Comparison of ENCODE assay signal across 24 cellular contexts in the genomic region with DNA sequence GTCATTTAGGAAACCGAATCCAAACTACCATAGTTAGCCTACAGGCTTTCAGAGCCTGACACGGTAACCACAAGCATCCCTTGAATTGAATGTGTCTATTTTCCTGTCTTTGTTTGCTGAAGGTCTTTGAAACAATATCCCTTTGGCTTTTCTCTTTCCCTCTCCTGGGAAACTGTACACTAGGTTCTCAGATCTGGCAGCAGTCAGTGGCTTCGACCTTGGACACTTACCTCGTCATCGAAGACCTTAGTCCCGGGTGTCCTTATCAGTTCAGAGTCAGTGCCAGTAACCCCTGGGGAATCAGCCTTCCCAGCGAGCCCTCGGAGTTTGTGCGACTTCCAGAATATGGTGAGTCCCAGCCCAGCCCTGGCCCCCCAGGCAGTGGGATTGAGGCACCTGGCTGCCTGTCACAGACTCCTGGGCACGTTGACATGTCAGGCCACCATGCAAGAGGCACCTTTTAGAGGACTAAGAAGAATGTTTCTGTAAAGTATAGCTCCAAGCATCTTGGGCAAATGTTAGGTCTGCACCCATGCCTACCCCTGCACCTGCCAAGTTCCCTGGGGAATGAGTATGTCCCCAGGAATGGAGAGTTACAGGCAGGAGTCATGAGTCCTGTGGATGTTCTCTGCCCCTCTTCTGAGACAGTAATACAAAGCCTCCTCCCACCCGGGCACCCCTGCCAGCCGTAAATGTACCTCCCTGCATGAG. TPM values are rescaled to one million over a fixed set of nuclear protein-coding genes. Genes with fewer than 3 reads are reported as not detected.
A peak's percentile ranks its signal among the peaks of the same experiment; 100 is the strongest.
DNase-seq lines count a peak whose midpoint lies in the region; ATAC-seq and TF ChIP-seq lines count a peak whose summit lies in the region.
"Had no signal": no experiment of that assay in that cellular context is flagged by ENCODE, and none has a peak within 500 bp of the region (broad histone marks: within the 10 kb centered on the region; RNA-seq: fewer than 3 reads in every experiment).

No MANE protein-coding gene starts in this region.

- no peak overlapping the region for H3K4me3 ChIP-seq in A673 (ENCODE audit: low read depth, low read length, poor library complexity, severe bottlenecking)
- H3K4me3 ChIP-seq in mesenchymal stem cell (ENCODE audit: insufficient read depth in 1 of 2, low read depth in 1 of 2, low read length in 2 of 2) = no peak overlapping the region
- H3K4me3 ChIP-seq: A549; BLaER1 treated with 17β-estradiol and CSF1 and Interleukin-3, amounts not matched to agents 10 nM and 100 nM; esophagus squamous epithelium; psoas muscle had no signal

- ATAC-seq in HG03439 (IDR thresholded peaks at IDR 0.05; ENCODE audit: unreplicated experiment) (no peak), GM21737 (IDR thresholded peaks at IDR 0.05; ENCODE audit: unreplicated experiment) (no peak)
- ATAC-seq: left colon had no signal

- POLR2A ChIA-PET in A673 (lab: Charles Lee; ENCODE audit: low non-redundant PET) = no interaction called here

- no TSS peak for BruUV-seq in A673 (replicated peaks; lab: Mats Ljungman, UMichigan)

- no peaks in the 10 kb centered on the region for H3K27me3 Mint-ChIP-seq in endothelial cell (ENCODE audit: unreplicated experiment)

- H3K9me3 Mint-ChIP-seq in endothelial cell (ENCODE audit: unreplicated experiment) = no peaks in the 10 kb centered on the region
- H3K9me3 Mint-ChIP-seq: activated naive CD4-positive, alpha-beta T cell treated with anti-CD3 and anti-CD28 coated beads for 36 hours; activated T-cell treated with anti-CD3 and anti-CD28 coated beads, Interleukin-2, amount 50 U/mL, for 24 hours; HFFc6 had no signal

- H3K4me1 Mint-ChIP-seq in endothelial cell (ENCODE audit: unreplicated experiment) = peaks cover 19% of the 10 kb centered on the region

- peak overlapping the region; percentile 95 for H3K27ac ChIP-seq in A673 (ENCODE audit: low read depth, low read length, poor library complexity, severe bottlenecking)
- H3K27ac ChIP-seq in mesenchymal stem cell (ENCODE audit: low read length, poor library complexity, severe bottlenecking) = no peak overlapping the region
- H3K27ac ChIP-seq: A549; BLaER1 treated with 17β-estradiol and CSF1 and Interleukin-3, amounts not matched to agents 10 nM and 100 nM; esophagus squamous epithelium; psoas muscle had no signal

- H2BK12ac ChIP-seq in mesenchymal stem cell (ENCODE audit: low read length in 2 of 2) = no peak overlapping the region

- no peak overlapping the region for H3K4me2 ChIP-seq in mesenchymal stem cell (ENCODE audit: low read length, poor library complexity, severe bottlenecking)
- H3K4me2 ChIP-seq: A549; BLaER1 treated with 17β-estradiol and CSF1 and Interleukin-3, amounts not matched to agents 10 nM and 100 nM had no signal

- peak overlapping the region; percentile 48 for H3K27ac Mint-ChIP-seq in endothelial cell (ENCODE audit: unreplicated experiment)
- H3K27ac Mint-ChIP-seq: activated naive CD4-positive, alpha-beta T cell treated with anti-CD3 and anti-CD28 coated beads for 36 hours; activated T-cell treated with anti-CD3 and anti-CD28 coated beads, Interleukin-2, amount 50 U/mL, for 24 hours; HFFc6 had no signal

- H3K4me1 ChIP-seq in A673 (ENCODE audit: insufficient read depth, low read length, poor library complexity, severe bottlenecking) = peaks cover 26% of the 10 kb centered on the region
- peaks cover 9% of the 10 kb centered on the region for H3K4me1 ChIP-seq in mesenchymal stem cell (ENCODE audit: control insufficient read depth, insufficient read depth, low read depth, low read length)
- H3K4me1 ChIP-seq: esophagus squamous epithelium, psoas muscle had no signal

- H2AFZ ChIP-seq in mesenchymal stem cell (ENCODE audit: low read depth, low read length) = no peak overlapping the region

- H2BK120ac ChIP-seq in mesenchymal stem cell (ENCODE audit: low read depth, low read length) = no peak overlapping the region

- no peak overlapping the region for H2BK15ac ChIP-seq in mesenchymal stem cell (ENCODE audit: low read depth, poor library complexity, severe bottlenecking)

- peaks cover 1% of the 10 kb centered on the region for H3K79me1 ChIP-seq in mesenchymal stem cell (replicated peaks; ENCODE audit: low read length, poor library complexity, severe bottlenecking)

- H3K4me3 Mint-ChIP-seq in endothelial cell (ENCODE audit: unreplicated experiment) = no peak overlapping the region
- H3K4me3 Mint-ChIP-seq: activated naive CD4-positive, alpha-beta T cell treated with anti-CD3 and anti-CD28 coated beads for 36 hours; activated T-cell treated with anti-CD3 and anti-CD28 coated beads, Interleukin-2, amount 50 U/mL, for 24 hours; HFFc6 had no signal

- H3K23ac ChIP-seq in mesenchymal stem cell (ENCODE audit: low read length in 2 of 2) = no peak overlapping the region

- no peak overlapping the region for H3K9ac ChIP-seq in mesenchymal stem cell (ENCODE audit: low read length)
- H3K9ac ChIP-seq: BLaER1 treated with 17β-estradiol and CSF1 and Interleukin-3, amounts not matched to agents 10 nM and 100 nM had no signal

- H2AK5ac ChIP-seq in mesenchymal stem cell (ENCODE audit: low read length, severe bottlenecking) = peak overlapping the region; percentile 6

- no peak overlapping the region for H2BK5ac ChIP-seq in mesenchymal stem cell (ENCODE audit: low read depth, low read length, poor library complexity, severe bottlenecking)

- H3K36me3 Mint-ChIP-seq in endothelial cell (ENCODE audit: low read depth, unreplicated experiment) = peaks cover 11% of the 10 kb centered on the region

- intact Hi-C loops in A673 (cut with micrococcal nuclease; ENCODE audit: unreplicated experiment) = no loop called here

- H4K8ac ChIP-seq in mesenchymal stem cell (ENCODE audit: low read length) = no peak overlapping the region

- H4K91ac ChIP-seq in mesenchymal stem cell (ENCODE audit: low read length) = no peak overlapping the region

- H3K27me3 ChIP-seq in A673 (replicated peaks; ENCODE audit: insufficient read depth, low read depth, low read length, poor library complexity) (no peaks in the 10 kb centered on the region), mesenchymal stem cell (ENCODE audit: control insufficient read depth in 1 of 2, insufficient read depth in 1 of 2, low read length in 2 of 2) (no peaks in the 10 kb centered on the region)
- H3K27me3 ChIP-seq: BLaER1 treated with 17β-estradiol and CSF1 and Interleukin-3, amounts not matched to agents 10 nM and 100 nM had no signal

- DNase-seq in A673 (ENCODE audit: low spot score) = no peak
- DNase-seq in NCI-H2107 (lab: John Stamatoyannopoulos, UW) = peak; percentile 71
- DNase-seq in endothelial cell (ENCODE audit: low spot score) = no peak
- no peak for DNase-seq in mesenchymal stem cell
- no peak for DNase-seq in GM20000 (ENCODE audit: low spot score)
- DNase-seq in NCI-H1930 (lab: John Stamatoyannopoulos, UW) = no peak
- DNase-seq: activated CD4-positive, CD25-positive, alpha-beta regulatory T cell treated with anti-CD3 and anti-CD28 coated beads, Interleukin-2, amount 50 U/mL, for 72 hours; activated naive CD4-positive, alpha-beta T cell treated with anti-CD3 and anti-CD28 coated beads for 36 hours; activated T-cell treated with anti-CD3 and anti-CD28 coated beads, Interleukin-2, amount 50 U/mL, for 24 hours; aorta; effector memory CD4-positive, alpha-beta T cell; esophagus squamous epithelium; HFFc6; left colon; MV-4-11; NCI-H187 treated with DMSO at 0.1 percent for 48 hours; NCI-H524 treated with DMSO at 0.1 percent for 48 hours; psoas muscle; stimulated activated CD4-positive, alpha-beta T cell treated with anti-CD3 and anti-CD28 coated beads, Interleukin-12 subunit alpha, Interleukin-12 subunit beta, amount 100 ng/mL, for 4 hours; SW 1271 had no signal

- H3K36me3 ChIP-seq in A673 (ENCODE audit: insufficient read depth, low read length, poor library complexity, severe bottlenecking) (no peaks in the 10 kb centered on the region), mesenchymal stem cell (ENCODE audit: control insufficient read depth in 1 of 2, insufficient read depth in 2 of 2, low read depth in 1 of 2, low read length in 2 of 2) (no peaks in the 10 kb centered on the region)
- H3K36me3 ChIP-seq: BLaER1 treated with 17β-estradiol and CSF1 and Interleukin-3, amounts not matched to agents 10 nM and 100 nM; esophagus squamous epithelium had no signal

- H3K18ac ChIP-seq in mesenchymal stem cell (ENCODE audit: low read depth in 1 of 2, low read length in 2 of 2) = no peak overlapping the region

- H3K14ac ChIP-seq in mesenchymal stem cell (ENCODE audit: low read length in 2 of 2) = no peak overlapping the region

- H3K9me3 ChIP-seq in A673 (ENCODE audit: low read depth, low read length, poor library complexity, severe bottlenecking) = no peaks in the 10 kb centered on the region
- no peaks in the 10 kb centered on the region for H3K9me3 ChIP-seq in mesenchymal stem cell (ENCODE audit: control insufficient read depth, low read length)
- H3K9me3 ChIP-seq: A549; BLaER1 treated with 17β-estradiol and CSF1 and Interleukin-3, amounts not matched to agents 10 nM and 100 nM; esophagus squamous epithelium; psoas muscle had no signal

- H3K4ac ChIP-seq in mesenchymal stem cell (ENCODE audit: low read depth in 1 of 2, low read length in 2 of 2) = no peak overlapping the region

- TF ChIP-seq CTCF in A673 (conservative IDR thresholded peaks at IDR 0.05; ENCODE audit: low read depth, low read length) (no peak), endothelial cell (IDR thresholded peaks at IDR 0.05; ENCODE audit: unreplicated experiment) (no peak), GM20000 (IDR thresholded peaks at IDR 0.05; ENCODE audit: extremely low read depth, missing control alignments) (no peak)

- CTCF ChIA-PET in A673 (lab: Charles Lee) = no interaction called here

- 88% methylated on average over 12 of the region's 12 CpGs for WGBS in mesenchymal stem cell

RNA-seq across cellular contexts. Expression of a gene that starts 30.4 kb away (rescaled TPM):
- 100 and 118 TPM in 2 replicates for total RNA-seq in A673 (2021)
- 27.1 TPM for total RNA-seq in endothelial cell (ENCODE audit: unreplicated experiment)
- 10.5 TPM for polyA plus RNA-seq in mesenchymal stem cell (2013, experiment 1 of 2)
- polyA plus RNA-seq in mesenchymal stem cell (2013, experiment 2 of 2) = 10.9 TPM
